15 cellular contexts compared by ENCODE assay signal in the genomic region with DNA sequence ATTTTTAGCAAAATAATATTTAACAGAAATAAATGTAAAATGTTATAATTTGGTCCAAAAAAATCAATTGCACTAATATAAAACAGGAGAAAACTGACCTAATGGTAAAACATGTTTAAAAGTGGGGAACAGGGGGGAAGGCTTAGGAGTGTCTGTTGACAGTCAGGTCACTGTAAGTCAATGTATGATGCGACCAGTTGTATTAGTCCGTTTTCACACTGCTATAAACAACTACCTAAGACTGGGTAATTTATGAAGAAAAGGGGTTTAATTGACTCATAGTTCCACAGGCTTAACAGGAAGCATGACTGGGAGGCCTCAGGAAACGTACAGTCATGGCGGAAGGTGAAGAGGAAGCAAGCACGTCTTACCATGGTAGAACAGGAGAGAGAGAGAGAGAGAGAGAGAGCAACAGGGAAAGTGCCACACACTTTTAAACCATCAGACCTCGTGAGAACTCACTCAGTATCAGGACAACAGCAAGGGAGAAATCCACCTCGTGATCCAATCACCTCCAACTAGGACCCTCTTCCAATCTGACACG. TPM values are rescaled to one million over a fixed set of nuclear protein-coding genes. Genes with fewer than 3 reads are reported as not detected.
DNase-seq lines count a peak whose midpoint lies in the region; ATAC-seq and TF ChIP-seq lines count a peak whose summit lies in the region.
"Had no signal": no experiment of that assay in that cellular context is flagged by ENCODE, and none has a peak within 500 bp of the region (broad histone marks: within the 10 kb centered on the region; RNA-seq: fewer than 3 reads in every experiment).

No MANE protein-coding gene starts in this region.

- H3K4me3 ChIP-seq in fibroblast of pulmonary artery (replicated peaks; ENCODE audit: low read depth, low read length): no peak overlapping the region
- H3K4me3 ChIP-seq: spleen had no signal

- ATAC-seq in HG02571 (IDR thresholded peaks at IDR 0.05; ENCODE audit: unreplicated experiment) (no peak), HG02759 (IDR thresholded peaks at IDR 0.05; ENCODE audit: unreplicated experiment) (no peak)

- TF ChIP-seq CTCF in fibroblast of pulmonary artery (IDR thresholded peaks at IDR 0.05; ENCODE audit: low read length, missing control alignments): no peak

- peak; percentile 21 for DNase-seq in stimulated activated CD4-positive, alpha-beta T cell treated with anti-CD3 and anti-CD28 coated beads, Interleukin-15, amount 100 ng/mL, for 24 hours
- DNase-seq in stimulated activated CD4-positive, alpha-beta T cell treated with anti-CD3 and anti-CD28 coated beads, Interleukin-4, amount 100 ng/mL, for 1 hour: no peak
- DNase-seq in RPMI7951 (ENCODE audit: low read depth) (peak; percentile 34), fibroblast of pulmonary artery (ENCODE audit: low read depth) (peak; percentile 52), T-helper 9 cell (no peak), hypothalamus (lab: John Stamatoyannopoulos, UW) (no peak)
- DNase-seq: activated B cell treated with CpG ODN at 0.5 μM for 24 hours; activated T-cell treated with anti-CD3 and anti-CD28 coated beads, Interleukin-2, amount 50 U/mL, for 4 hours; DMS79 treated with DMSO at 0.1 percent for 48 hours; NCI-H1092 treated with DMSO at 0.1 percent for 48 hours; occipital lobe; spleen had no signal

RNA-seq across cellular contexts. Expression of gene PLAC1, which starts 13.0 kb away (rescaled TPM):
- 0.12 and 0.59 TPM in 2 replicates for total RNA-seq in RPMI7951 (2014; rRNA removed; shearing (Covaris generic))
- total RNA-seq: activated B cell treated with CpG ODN at 0.5 μM for 24 hours, B cell, occipital lobe, spleen had no signal

Comparison
In these comparisons a context has a peak if more than half of its experiments do, and no peak if none do; other contexts are left out.
1. DNase-seq: peak in stimulated activated CD4-positive, alpha-beta T cell treated with anti-CD3 and anti-CD28 coated beads, Interleukin-15, amount 100 ng/mL, for 24 hours (single experiment), RPMI7951 (single experiment) and fibroblast of pulmonary artery (single experiment); none in stimulated activated CD4-positive, alpha-beta T cell treated with anti-CD3 and anti-CD28 coated beads, Interleukin-4, amount 100 ng/mL, for 1 hour (single experiment), T-helper 9 cell (single experiment) and hypothalamus (0 of 51).